8 cellular contexts compared by ENCODE assay signal in the genomic region with DNA sequence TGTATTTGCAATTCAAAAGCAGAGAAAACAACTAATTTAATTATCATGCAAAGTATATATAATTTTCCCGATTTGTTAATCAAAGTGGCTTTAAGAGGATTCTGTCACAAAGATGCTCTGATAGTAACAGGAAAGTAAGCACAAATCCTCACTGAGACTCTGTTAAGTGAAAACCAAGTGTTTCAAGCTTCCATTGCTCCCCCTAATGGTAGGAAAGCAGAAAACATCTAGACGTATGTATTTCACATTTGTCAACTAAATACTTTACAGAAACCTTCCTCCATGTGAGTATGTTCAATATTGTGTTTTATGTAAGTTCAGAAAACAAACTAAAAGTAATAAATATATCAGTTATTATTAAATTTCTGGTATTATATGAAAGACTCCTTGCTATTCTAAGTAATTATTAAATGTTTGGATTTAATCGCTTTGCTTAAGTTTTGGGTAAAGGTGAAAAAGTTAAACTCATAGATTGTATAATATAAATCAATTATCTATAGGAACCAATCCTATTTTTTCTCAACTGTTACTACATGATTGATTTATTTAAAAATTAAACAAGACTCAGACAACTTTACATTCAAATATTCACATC. TPM values are rescaled to one million over a fixed set of nuclear protein-coding genes. Genes with fewer than 3 reads are reported as not detected.
DNase-seq lines count a peak whose midpoint lies in the region; ATAC-seq, FAIRE-seq and TF ChIP-seq lines count a peak whose summit lies in the region.

No MANE protein-coding gene starts in this region.

- peak; percentile 79 for TF ChIP-seq CTCF in AG09319 (IDR thresholded peaks at IDR 0.05; ENCODE audit: low read depth, low read length)
- 0 out of 2 replicates have a peak, but pooled peaks have one; percentile 12 for TF ChIP-seq CTCF in WI38 (IDR thresholded peaks at IDR 0.05; ENCODE audit: low read depth, low read length)
- peak; percentile 88 for TF ChIP-seq CTCF in type B pancreatic cell (conservative IDR thresholded peaks at IDR 0.05)

- peak; percentile 81 for FAIRE-seq in GM18507 (lab: Jason Lieb, UNC)

- H3K4me3 Mint-ChIP-seq in type B pancreatic cell = no peak overlapping the region

- DNase-seq in AG09319 (ENCODE audit: extremely low read depth, low read depth) = peak; percentile 16
- no peak for DNase-seq in GM18507 (ENCODE audit: extremely low spot score, insufficient read length, low read depth)
- DNase-seq in NCI-H1694 (lab: John Stamatoyannopoulos, UW) = peak; percentile 24
- DNase-seq in inferior parietal cortex (ENCODE audit: extremely low spot score) = peak; percentile 76
- no peak for DNase-seq in type B pancreatic cell (ENCODE audit: extremely low spot score, unreplicated experiment)
- no peak for DNase-seq in activated effector memory CD4-positive, alpha-beta T cell treated with anti-CD3 and anti-CD28 coated beads, Interleukin-2, amount 50 U/mL, for 16 hours

- no peaks in the 10 kb centered on the region for H3K36me3 Mint-ChIP-seq in type B pancreatic cell

- H3K9me3 Mint-ChIP-seq in type B pancreatic cell = no peaks in the 10 kb centered on the region

- no peak overlapping the region for H3K27ac Mint-ChIP-seq in type B pancreatic cell

- peaks cover 7% of the 10 kb centered on the region for H3K4me1 Mint-ChIP-seq in type B pancreatic cell (ENCODE audit: unreplicated experiment)

- ATAC-seq in HG02938 (IDR thresholded peaks at IDR 0.05; ENCODE audit: unreplicated experiment) = peak; percentile 84

- peaks cover 8% of the 10 kb centered on the region for H3K27me3 Mint-ChIP-seq in type B pancreatic cell

- H3K4me3 ChIP-seq in WI38 (ENCODE audit: low read depth, low read length) = no peak overlapping the region

RNA-seq across cellular contexts. Expression of a gene that starts 1.5 kb away (rescaled TPM):
- total RNA-seq in type B pancreatic cell (ENCODE audit: low replicate concordance) = 75.7 and 117 TPM in 2 replicates

RNA-seq across cellular contexts. Expression of a gene that starts 36.4 kb away (rescaled TPM):
- total RNA-seq in type B pancreatic cell (ENCODE audit: low replicate concordance) = 2.0 and 5.3 TPM in 2 replicates

Comparison
In these comparisons a context has a peak if more than half of its experiments do, and no peak if none do; other contexts are left out.
1. DNase-seq: peak in AG09319 (single experiment), NCI-H1694 (single experiment) and inferior parietal cortex (single experiment); none in GM18507 (single experiment), type B pancreatic cell (single experiment) and activated effector memory CD4-positive, alpha-beta T cell treated with anti-CD3 and anti-CD28 coated beads, Interleukin-2, amount 50 U/mL, for 16 hours (single experiment).
2. CTCF ChIP-seq: peak in every context shown above with its lines; median percentile 88 in type B pancreatic cell; 79 in AG09319; 12 in WI38.